10 cellular contexts compared by ENCODE assay signal in genomic region chr2:19538411-19538963, GRCh38.
DNase-seq lines count a peak whose midpoint lies in the region; ATAC-seq and TF ChIP-seq lines count a peak whose summit lies in the region.
"Had no signal": no experiment of that assay in that cellular context is flagged by ENCODE, and none has a peak within 500 bp of the region (broad histone marks: within the 10 kb centered on the region; RNA-seq: fewer than 3 reads in every experiment).

No MANE protein-coding gene starts in this region.

- H3K9ac ChIP-seq in skeletal muscle tissue (ENCODE audit: low read depth in 1 of 3, low read length in 3 of 3), result peak overlapping the region in 1 of 3 donors; percentile 24
- no peak overlapping the region for H3K9ac ChIP-seq in Karpas-422 (ENCODE audit: low read length)

- no peaks in the 10 kb centered on the region for H3K9me3 Mint-ChIP-seq in GM23338

- H4K20me1 ChIP-seq in GM23338 (replicated peaks; ENCODE audit: insufficient read depth) (no peaks in the 10 kb centered on the region), Karpas-422 (ENCODE audit: insufficient read depth, low read depth, low read length) (no peaks in the 10 kb centered on the region)

- H3K27me3 Mint-ChIP-seq in GM23338 (ENCODE audit: insufficient read depth, low read depth, poor library complexity), result no peaks in the 10 kb centered on the region

- no peaks in the 10 kb centered on the region for H3F3A ChIP-seq in GM23338 (replicated peaks; ENCODE audit: low read depth)

- H3K4me1 Mint-ChIP-seq in GM23338, result peaks cover 3% of the 10 kb centered on the region; the same call in 2 of the 3 replicates

- peak overlapping the region; percentile 33 for H3K27ac ChIP-seq in skeletal muscle tissue (ENCODE audit: low read depth, low read length)
- no peak overlapping the region for H3K27ac ChIP-seq in GM23338 (ENCODE audit: low read depth)
- H3K27ac ChIP-seq in Karpas-422 (ENCODE audit: low read length), result no peak overlapping the region

- no peak for ATAC-seq in GM23338

- TF ChIP-seq CTCF in GM23338 (conservative IDR thresholded peaks at IDR 0.05; ENCODE audit: low read depth in 2 of 2), result no peak

- peak overlapping the region in 1 of 3 donors; percentile 32 for H3K4me3 ChIP-seq in skeletal muscle tissue (ENCODE audit: low read length in 3 of 3)
- H3K4me3 ChIP-seq in GM23338, result no peak overlapping the region
- H3K4me3 ChIP-seq in Karpas-422 (ENCODE audit: low read length), result no peak overlapping the region

- DNase-seq in HCEC 1CT (peak; percentile 91), SW 1271 (lab: John Stamatoyannopoulos, UW) (peak; percentile 91 to 98), glomerular endothelial cell (ENCODE audit: extremely low read depth, low read depth, low spot score) (peak; percentile 23), GM23338 (ENCODE audit: low spot score) (no peak), NCI-H2081 (lab: John Stamatoyannopoulos, UW) (no peak), Karpas-422 (no peak), NCI-H2171 (lab: John Stamatoyannopoulos, UW) (no peak)
- DNase-seq: activated CD8-positive, alpha-beta memory T cell treated with anti-CD3 and anti-CD28 coated beads, Interleukin-2, amount 50 U/mL, for 48 hours; stimulated activated CD4-positive, alpha-beta T cell treated with anti-CD3 and anti-CD28 coated beads, Interleukin-4, amount 100 ng/mL, for 4 hours had no signal

- no peak overlapping the region for H2AFZ ChIP-seq in GM23338
- H2AFZ ChIP-seq in Karpas-422 (ENCODE audit: low read length), result no peak overlapping the region

- H3K9me3 ChIP-seq in skeletal muscle tissue (ENCODE audit: control insufficient read depth in 3 of 3, low read length in 3 of 3) (no peaks in the 10 kb centered on the region), Karpas-422 (ENCODE audit: low read length) (no peaks in the 10 kb centered on the region)

- no peaks in the 10 kb centered on the region for H3K36me3 ChIP-seq in skeletal muscle tissue (ENCODE audit: control insufficient read depth in 3 of 3, insufficient read depth in 3 of 3, low read length in 3 of 3)
- H3K36me3 ChIP-seq in GM23338 (ENCODE audit: insufficient read depth), result no peaks in the 10 kb centered on the region
- H3K36me3 ChIP-seq in Karpas-422 (ENCODE audit: insufficient read depth, low read length), result no peaks in the 10 kb centered on the region

- H3K36me3 Mint-ChIP-seq in GM23338 (ENCODE audit: low read depth), result no peaks in the 10 kb centered on the region

- no peak overlapping the region for H3K27ac Mint-ChIP-seq in GM23338

- no peak overlapping the region for H3K4me3 Mint-ChIP-seq in GM23338

- H3K79me2 ChIP-seq in GM23338 (replicated peaks; ENCODE audit: insufficient read depth), result no peaks in the 10 kb centered on the region
- H3K79me2 ChIP-seq in Karpas-422 (ENCODE audit: low read length), result no peaks in the 10 kb centered on the region

- H3K9me2 ChIP-seq in GM23338 (ENCODE audit: insufficient read depth), result 0 out of 2 replicates have a peak, but pooled peaks cover 2% of the 10 kb centered on the region
- H3K9me2 ChIP-seq in Karpas-422 (replicated peaks; ENCODE audit: insufficient read depth, low read length), result no peaks in the 10 kb centered on the region

- H3K4me2 ChIP-seq in GM23338 (no peak overlapping the region), Karpas-422 (ENCODE audit: low read depth, low read length, poor library complexity, severe bottlenecking) (no peak overlapping the region)

- H3K27me3 ChIP-seq in skeletal muscle tissue (ENCODE audit: control insufficient read depth in 3 of 3, insufficient read depth in 3 of 3, low read length in 3 of 3), result no peaks in the 10 kb centered on the region
- no peaks in the 10 kb centered on the region for H3K27me3 ChIP-seq in GM23338 (ENCODE audit: insufficient read depth)
- no peaks in the 10 kb centered on the region; the same call in 1 of the 2 replicates for H3K27me3 ChIP-seq in Karpas-422 (ENCODE audit: low read length)

- peaks cover 6 to 9% (median 9%) of the 10 kb centered on the region in 3 donors for H3K4me1 ChIP-seq in skeletal muscle tissue (ENCODE audit: control insufficient read depth in 3 of 3, insufficient read depth in 3 of 3, low read length in 3 of 3)
- no peaks in the 10 kb centered on the region for H3K4me1 ChIP-seq in GM23338 (ENCODE audit: insufficient read depth)
- H3K4me1 ChIP-seq in Karpas-422 (ENCODE audit: low read length), result no peaks in the 10 kb centered on the region

TF ChIP-seq in GM23338, 12 proteins besides CTCF, POLR2A, EP300 and RAD21 (continues in another document):
- TF ChIP-seq ETS1 (IDR thresholded peaks at IDR 0.05), result no peak
- no peak for TF ChIP-seq EZH2 (IDR thresholded peaks at IDR 0.05; ENCODE audit: low read depth, unreplicated experiment)
- TF ChIP-seq CREB1 (CRISPR knock-in tag; IDR thresholded peaks at IDR 0.05; ENCODE audit: low read depth), result no peak
- no peak for TF ChIP-seq ZNF331 (CRISPR knock-in tag; IDR thresholded peaks at IDR 0.05; ENCODE audit: low read depth)
- no peak for TF ChIP-seq STAT1 (IDR thresholded peaks at IDR 0.05; ENCODE audit: unreplicated experiment)
- TF ChIP-seq ZNF114 (CRISPR knock-in tag; IDR thresholded peaks at IDR 0.05), result no peak
- TF ChIP-seq EZH2phosphoT487 (IDR thresholded peaks at IDR 0.05; ENCODE audit: unreplicated experiment), result no peak
- TF ChIP-seq ZNF462 (CRISPR knock-in tag; IDR thresholded peaks at IDR 0.05), result no peak
- no peak for TF ChIP-seq POLR2AphosphoS5 (IDR thresholded peaks at IDR 0.05; ENCODE audit: low read depth)

Comparison
In these comparisons a context has a peak if more than half of its experiments do, and no peak if none do; other contexts are left out.
1. DNase-seq: peak in HCEC 1CT (single experiment), SW 1271 (2 of 2) and glomerular endothelial cell (single experiment); none in GM23338 (single experiment), NCI-H2081 (0 of 2), Karpas-422 (single experiment) and NCI-H2171 (single experiment).